1 cellular context compared by ENCODE assay signal in genomic region chr10:22630229-22631174, GRCh38.
A peak's percentile ranks its signal among the peaks of the same experiment; 100 is the strongest.
TF ChIP-seq lines count a peak whose summit lies in the region.

No MANE protein-coding gene starts in this region.

TF ChIP-seq in GM12878, 131 proteins besides CTCF, POLR2A, EP300 and RAD21 (continued from another document and continues in another):
- TF ChIP-seq, protein P1, sequence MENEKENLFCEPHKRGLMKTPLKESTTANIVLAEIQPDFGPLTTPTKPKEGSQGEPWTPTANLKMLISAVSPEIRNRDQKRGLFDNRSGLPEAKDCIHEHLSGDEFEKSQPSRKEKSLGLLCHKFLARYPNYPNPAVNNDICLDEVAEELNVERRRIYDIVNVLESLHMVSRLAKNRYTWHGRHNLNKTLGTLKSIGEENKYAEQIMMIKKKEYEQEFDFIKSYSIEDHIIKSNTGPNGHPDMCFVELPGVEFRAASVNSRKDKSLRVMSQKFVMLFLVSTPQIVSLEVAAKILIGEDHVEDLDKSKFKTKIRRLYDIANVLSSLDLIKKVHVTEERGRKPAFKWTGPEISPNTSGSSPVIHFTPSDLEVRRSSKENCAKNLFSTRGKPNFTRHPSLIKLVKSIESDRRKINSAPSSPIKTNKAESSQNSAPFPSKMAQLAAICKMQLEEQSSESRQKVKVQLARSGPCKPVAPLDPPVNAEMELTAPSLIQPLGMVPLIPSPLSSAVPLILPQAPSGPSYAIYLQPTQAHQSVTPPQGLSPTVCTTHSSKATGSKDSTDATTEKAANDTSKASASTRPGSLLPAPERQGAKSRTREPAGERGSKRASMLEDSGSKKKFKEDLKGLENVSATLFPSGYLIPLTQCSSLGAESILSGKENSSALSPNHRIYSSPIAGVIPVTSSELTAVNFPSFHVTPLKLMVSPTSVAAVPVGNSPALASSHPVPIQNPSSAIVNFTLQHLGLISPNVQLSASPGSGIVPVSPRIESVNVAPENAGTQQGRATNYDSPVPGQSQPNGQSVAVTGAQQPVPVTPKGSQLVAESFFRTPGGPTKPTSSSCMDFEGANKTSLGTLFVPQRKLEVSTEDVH (IDR thresholded peaks at IDR 0.05; ENCODE audit: low read depth, partially characterized antibody), result peak; percentile 24
- TF ChIP-seq, protein P2, sequence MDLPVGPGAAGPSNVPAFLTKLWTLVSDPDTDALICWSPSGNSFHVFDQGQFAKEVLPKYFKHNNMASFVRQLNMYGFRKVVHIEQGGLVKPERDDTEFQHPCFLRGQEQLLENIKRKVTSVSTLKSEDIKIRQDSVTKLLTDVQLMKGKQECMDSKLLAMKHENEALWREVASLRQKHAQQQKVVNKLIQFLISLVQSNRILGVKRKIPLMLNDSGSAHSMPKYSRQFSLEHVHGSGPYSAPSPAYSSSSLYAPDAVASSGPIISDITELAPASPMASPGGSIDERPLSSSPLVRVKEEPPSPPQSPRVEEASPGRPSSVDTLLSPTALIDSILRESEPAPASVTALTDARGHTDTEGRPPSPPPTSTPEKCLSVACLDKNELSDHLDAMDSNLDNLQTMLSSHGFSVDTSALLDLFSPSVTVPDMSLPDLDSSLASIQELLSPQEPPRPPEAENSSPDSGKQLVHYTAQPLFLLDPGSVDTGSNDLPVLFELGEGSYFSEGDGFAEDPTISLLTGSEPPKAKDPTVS (IDR thresholded peaks at IDR 0.05; ENCODE audit: low read depth, low read length), result no peak
- TF ChIP-seq CEBPB (IDR thresholded peaks at IDR 0.05; ENCODE audit: borderline replicate concordance in 1 of 2, low read depth in 2 of 2, low read length in 2 of 2), result no peak; a peak in 1 of 4 replicates
- peak; percentile 44 for TF ChIP-seq BCL11A (IDR thresholded peaks at IDR 0.05; ENCODE audit: low read depth, low read length)
- peak; percentile 60 for TF ChIP-seq SKIL (IDR thresholded peaks at IDR 0.05; ENCODE audit: low read depth, poor library complexity, severe bottlenecking)
- TF ChIP-seq MEF2A (IDR thresholded peaks at IDR 0.05; ENCODE audit: insufficient read depth, low read depth, low read length), result peak; percentile 81
- peak; percentile 80; the same call in 1 of the 2 replicates for TF ChIP-seq FOXM1 (IDR thresholded peaks at IDR 0.05; ENCODE audit: low read depth, low read length)
- TF ChIP-seq ZZZ3 (IDR thresholded peaks at IDR 0.05; ENCODE audit: control insufficient read depth, insufficient read length, low read depth), result no peak
- peak; percentile 99 for TF ChIP-seq POU2F2 (IDR thresholded peaks at IDR 0.05; ENCODE audit: borderline replicate concordance, low read depth, low read length)
- no peak for TF ChIP-seq FOXK2 (IDR thresholded peaks at IDR 0.05)
- peak; percentile 30 for TF ChIP-seq SMAD1 (IDR thresholded peaks at IDR 0.05; ENCODE audit: low read depth, partially characterized antibody)
- 0 out of 2 replicates have a peak, but pooled peaks have one; percentile 79 for TF ChIP-seq STAT3 (IDR thresholded peaks at IDR 0.05; ENCODE audit: low read depth, low read length)
- TF ChIP-seq E4F1 (IDR thresholded peaks at IDR 0.05; ENCODE audit: borderline replicate concordance, partially characterized antibody), result no peak
- no peak for TF ChIP-seq CBFB (IDR thresholded peaks at IDR 0.05; ENCODE audit: low read depth)
- TF ChIP-seq SP1 (IDR thresholded peaks at IDR 0.05; ENCODE audit: low read depth, low read length), result no peak
- no peak for TF ChIP-seq YBX1 (IDR thresholded peaks at IDR 0.05)
- no peak for TF ChIP-seq MYB (IDR thresholded peaks at IDR 0.05; ENCODE audit: borderline replicate concordance, low read depth, low read length)
- TF ChIP-seq SUPT20H (IDR thresholded peaks at IDR 0.05; ENCODE audit: borderline replicate concordance, control insufficient read depth, low read depth, low read length), result no peak
- TF ChIP-seq SMARCA5 (IDR thresholded peaks at IDR 0.05), result no peak
- no peak for TF ChIP-seq ZBTB11 (CRISPR knock-in tag; IDR thresholded peaks at IDR 0.05)
- TF ChIP-seq, protein P3, sequence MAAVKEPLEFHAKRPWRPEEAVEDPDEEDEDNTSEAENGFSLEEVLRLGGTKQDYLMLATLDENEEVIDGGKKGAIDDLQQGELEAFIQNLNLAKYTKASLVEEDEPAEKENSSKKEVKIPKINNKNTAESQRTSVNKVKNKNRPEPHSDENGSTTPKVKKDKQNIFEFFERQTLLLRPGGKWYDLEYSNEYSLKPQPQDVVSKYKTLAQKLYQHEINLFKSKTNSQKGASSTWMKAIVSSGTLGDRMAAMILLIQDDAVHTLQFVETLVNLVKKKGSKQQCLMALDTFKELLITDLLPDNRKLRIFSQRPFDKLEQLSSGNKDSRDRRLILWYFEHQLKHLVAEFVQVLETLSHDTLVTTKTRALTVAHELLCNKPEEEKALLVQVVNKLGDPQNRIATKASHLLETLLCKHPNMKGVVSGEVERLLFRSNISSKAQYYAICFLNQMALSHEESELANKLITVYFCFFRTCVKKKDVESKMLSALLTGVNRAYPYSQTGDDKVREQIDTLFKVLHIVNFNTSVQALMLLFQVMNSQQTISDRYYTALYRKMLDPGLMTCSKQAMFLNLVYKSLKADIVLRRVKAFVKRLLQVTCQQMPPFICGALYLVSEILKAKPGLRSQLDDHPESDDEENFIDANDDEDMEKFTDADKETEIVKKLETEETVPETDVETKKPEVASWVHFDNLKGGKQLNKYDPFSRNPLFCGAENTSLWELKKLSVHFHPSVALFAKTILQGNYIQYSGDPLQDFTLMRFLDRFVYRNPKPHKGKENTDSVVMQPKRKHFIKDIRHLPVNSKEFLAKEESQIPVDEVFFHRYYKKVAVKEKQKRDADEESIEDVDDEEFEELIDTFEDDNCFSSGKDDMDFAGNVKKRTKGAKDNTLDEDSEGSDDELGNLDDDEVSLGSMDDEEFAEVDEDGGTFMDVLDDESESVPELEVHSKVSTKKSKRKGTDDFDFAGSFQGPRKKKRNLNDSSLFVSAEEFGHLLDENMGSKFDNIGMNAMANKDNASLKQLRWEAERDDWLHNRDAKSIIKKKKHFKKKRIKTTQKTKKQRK (IDR thresholded peaks at IDR 0.05; ENCODE audit: low read depth, low read length), result no peak
- peak; percentile 69 for TF ChIP-seq CUX1 (IDR thresholded peaks at IDR 0.05; ENCODE audit: insufficient replicate concordance, low read depth, low read length)
- TF ChIP-seq RFX5 (IDR thresholded peaks at IDR 0.05; ENCODE audit: low read depth, low read length), result 0 out of 2 replicates have a peak, but pooled peaks have one; percentile 18
- peak; percentile 50; the same call in 1 of the 2 replicates for TF ChIP-seq RUNX3 (IDR thresholded peaks at IDR 0.05; ENCODE audit: low read length)
- peak; percentile 55 for TF ChIP-seq MXI1 (IDR thresholded peaks at IDR 0.05; ENCODE audit: low read depth, low read length)
- TF ChIP-seq MEF2B (IDR thresholded peaks at IDR 0.05; ENCODE audit: partially characterized antibody, poor library complexity, severe bottlenecking), result peak; percentile 43
- TF ChIP-seq IKZF1 (conservative IDR thresholded peaks at IDR 0.05), result peak; percentile 76
- no peak for TF ChIP-seq PAX5 (IDR thresholded peaks at IDR 0.05; ENCODE audit: borderline replicate concordance, low read depth, low read length)
- TF ChIP-seq NBN (IDR thresholded peaks at IDR 0.05), result peak; percentile 67; the same call in 1 of the 2 replicates
- TF ChIP-seq, protein P4, sequence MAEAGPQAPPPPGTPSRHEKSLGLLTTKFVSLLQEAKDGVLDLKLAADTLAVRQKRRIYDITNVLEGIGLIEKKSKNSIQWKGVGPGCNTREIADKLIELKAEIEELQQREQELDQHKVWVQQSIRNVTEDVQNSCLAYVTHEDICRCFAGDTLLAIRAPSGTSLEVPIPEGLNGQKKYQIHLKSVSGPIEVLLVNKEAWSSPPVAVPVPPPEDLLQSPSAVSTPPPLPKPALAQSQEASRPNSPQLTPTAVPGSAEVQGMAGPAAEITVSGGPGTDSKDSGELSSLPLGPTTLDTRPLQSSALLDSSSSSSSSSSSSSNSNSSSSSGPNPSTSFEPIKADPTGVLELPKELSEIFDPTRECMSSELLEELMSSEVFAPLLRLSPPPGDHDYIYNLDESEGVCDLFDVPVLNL (IDR thresholded peaks at IDR 0.05; ENCODE audit: low read depth, low read length), result no peak
- no peak for TF ChIP-seq CHD4 (IDR thresholded peaks at IDR 0.05)
- 0 out of 2 replicates have a peak, but pooled peaks have one; percentile 74 for TF ChIP-seq ZBED1 (IDR thresholded peaks at IDR 0.05; ENCODE audit: borderline replicate concordance)
- TF ChIP-seq RAD51 (IDR thresholded peaks at IDR 0.05), result no peak
- TF ChIP-seq NRF1 (conservative IDR thresholded peaks at IDR 0.05; ENCODE audit: low read depth, low read length), result no peak
- peak; percentile 71; the same call in 1 of the 2 replicates for TF ChIP-seq CREB1 (IDR thresholded peaks at IDR 0.05; ENCODE audit: low read depth)
- TF ChIP-seq CHD2 (IDR thresholded peaks at IDR 0.05; ENCODE audit: borderline replicate concordance, low read depth, low read length), result 0 out of 2 replicates have a peak, but pooled peaks have one; percentile 50
